10 cellular contexts compared by ENCODE assay signal in the genomic region with DNA sequence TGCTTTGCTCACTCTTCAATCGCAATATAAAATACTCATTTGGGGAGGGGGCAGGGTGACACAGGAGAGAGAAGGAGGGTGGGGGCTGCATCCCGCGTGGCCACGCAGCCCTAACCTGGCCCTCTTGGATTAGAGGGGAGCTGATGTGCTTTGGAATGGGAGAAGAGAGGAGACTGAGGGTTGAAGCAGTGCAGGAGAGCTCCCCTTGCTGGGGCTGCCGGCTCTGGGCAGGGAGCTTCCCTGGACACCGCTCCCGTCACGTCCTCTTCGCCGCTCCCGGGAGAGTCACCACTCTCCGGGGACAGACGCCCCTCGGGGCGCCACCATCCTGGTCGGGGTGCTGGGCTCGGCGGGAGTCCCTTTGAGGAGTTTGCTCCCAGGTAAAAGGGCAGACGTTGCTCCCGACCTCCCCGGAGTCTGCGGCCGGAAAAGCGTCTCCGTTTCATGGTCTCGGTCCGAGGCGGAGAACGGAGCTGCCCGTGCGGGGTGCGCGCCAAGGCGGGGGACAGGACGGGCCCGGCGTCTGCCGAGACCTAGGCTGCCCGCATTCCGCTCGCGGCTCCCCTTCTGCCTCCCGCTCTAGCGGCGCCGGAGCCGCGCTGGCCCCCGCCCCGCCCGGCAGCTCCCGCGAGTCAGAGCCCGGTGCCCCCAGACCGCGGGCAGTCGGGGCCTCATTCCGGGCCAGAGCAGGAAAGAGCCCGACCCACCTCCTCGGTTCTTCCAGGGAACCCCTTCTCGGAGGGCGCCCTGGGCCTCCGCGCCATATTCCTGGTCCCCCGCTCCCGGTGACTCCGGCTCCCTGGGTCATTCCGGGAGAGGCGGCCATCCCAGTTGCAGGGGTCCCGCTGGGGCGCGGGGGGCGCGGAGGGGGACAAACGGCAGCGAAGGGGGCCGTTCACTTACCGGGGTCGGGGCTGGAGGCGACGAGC. TPM values are rescaled to one million over a fixed set of nuclear protein-coding genes. Genes with fewer than 3 reads are reported as not detected.
A peak's percentile ranks its signal among the peaks of the same experiment; 100 is the strongest.
DNase-seq lines count a peak whose midpoint lies in the region; ATAC-seq, FAIRE-seq and TF ChIP-seq lines count a peak whose summit lies in the region.
"Had no signal": no experiment of that assay in that cellular context is flagged by ENCODE, and none has a peak within 500 bp of the region (broad histone marks: within the 10 kb centered on the region; RNA-seq: fewer than 3 reads in every experiment).

No MANE protein-coding gene starts in this region.

- WGBS in pancreas, 2 donors, result 3 to 4% methylated on average over 65 to 81 of the region's 81 CpGs

- no peak for TF ChIP-seq POLR2A in GM18505 (IDR thresholded peaks at IDR 0.05; ENCODE audit: borderline replicate concordance, extremely low read depth, insufficient read depth, insufficient read length)

- H3K4me3 ChIP-seq in RWPE2 (ENCODE audit: severe bottlenecking) (no peak overlapping the region), pancreas (peak overlapping the region in 1 of 4 donors; percentile 22)
- H3K4me3 ChIP-seq: vagina had no signal

- H3K4me1 Mint-ChIP-seq in glutamatergic neuron (ENCODE audit: low read depth, unreplicated experiment), result peaks cover 19% of the 10 kb centered on the region

- H3K9me3 ChIP-seq in RWPE2 (ENCODE audit: severe bottlenecking) (no peaks in the 10 kb centered on the region), pancreas (no peaks in the 10 kb centered on the region)
- H3K9me3 ChIP-seq: vagina had no signal

- TF ChIP-seq CTCF in GM13976 (IDR thresholded peaks at IDR 0.05; ENCODE audit: borderline replicate concordance, control extremely low read depth, extremely low read depth, insufficient read depth, missing control alignments) (no peak), RWPE2 (IDR thresholded peaks at IDR 0.05; ENCODE audit: poor library complexity, severe bottlenecking) (no peak), glutamatergic neuron (IDR thresholded peaks at IDR 0.05; ENCODE audit: partially characterized antibody, unreplicated experiment) (no peak), pancreas (IDR thresholded peaks at IDR 0.05) (no peak)

- in situ Hi-C loops in GM13976 (cut with MboI; ENCODE audit: low sequenced_read_pairs, unreplicated experiment), result no loop called here

- DNase-seq in GM13976 (ENCODE audit: low spot score) (peak; percentile 30), RWPE2 (ENCODE audit: low spot score) (no peak), glutamatergic neuron (peak; percentile 51), pancreas (peak in 4 of 6 donors; percentile 6 to 70 (median 38)), left colon (no peak)
- DNase-seq in activated CD4-positive, alpha-beta T cell treated with anti-CD3 and anti-CD28 coated beads for 48 hours, result no peak

- H3K36me3 ChIP-seq in RWPE2 (ENCODE audit: low read depth) (no peaks in the 10 kb centered on the region), pancreas (no peaks in the 10 kb centered on the region)
- H3K36me3 ChIP-seq: vagina had no signal

- peaks cover 5% of the 10 kb centered on the region for H3K36me3 Mint-ChIP-seq in glutamatergic neuron (ENCODE audit: unreplicated experiment)

- no peak for FAIRE-seq in pancreas (lab: Jason Lieb, UNC)

- H3K9me3 Mint-ChIP-seq in glutamatergic neuron (ENCODE audit: unreplicated experiment), result peaks cover 5% of the 10 kb centered on the region

- peak; percentile 38; the same call in 2 of the 3 replicates for ATAC-seq in RWPE2 (ENCODE audit: low read depth)
- peak; percentile 38 to 77 (median 58) for ATAC-seq in pancreas
- ATAC-seq in left colon, result no peak
- no peak for ATAC-seq in HG02610 (IDR thresholded peaks at IDR 0.05; ENCODE audit: unreplicated experiment)
- ATAC-seq in GM18505 (IDR thresholded peaks at IDR 0.05; ENCODE audit: unreplicated experiment), result no peak

- H3K27me3 Mint-ChIP-seq in glutamatergic neuron (ENCODE audit: unreplicated experiment), result peaks cover 12% of the 10 kb centered on the region

- H3K27ac Mint-ChIP-seq in glutamatergic neuron (ENCODE audit: unreplicated experiment), result no peak overlapping the region

- no peaks in the 10 kb centered on the region for H3K4me1 ChIP-seq in RWPE2 (ENCODE audit: insufficient read depth, poor library complexity, severe bottlenecking)
- H3K4me1 ChIP-seq in pancreas, result no peaks in the 10 kb centered on the region

- intact Hi-C loops in pancreas (cut with DNase I), result no loop called here
- intact Hi-C loops in left colon (cut with DNase I, micrococcal nuclease), result no loop called here

- peak overlapping the region; percentile 78 for H3K4me3 Mint-ChIP-seq in glutamatergic neuron (ENCODE audit: unreplicated experiment)

- no peak overlapping the region for H3K27ac ChIP-seq in RWPE2 (ENCODE audit: poor library complexity, severe bottlenecking)
- no peak overlapping the region for H3K27ac ChIP-seq in pancreas
- H3K27ac ChIP-seq: epithelial cell of prostate, vagina had no signal

- peaks cover 62% of the 10 kb centered on the region for H3K27me3 ChIP-seq in RWPE2 (ENCODE audit: insufficient read depth, poor library complexity, severe bottlenecking)
- peaks cover 0 to 38% (median 9%) of the 10 kb centered on the region in 4 donors for H3K27me3 ChIP-seq in pancreas

RNA-seq across cellular contexts. Expression of gene SLC7A14, which starts 0.6 kb away (rescaled TPM):
- total RNA-seq in glutamatergic neuron (ENCODE audit: unreplicated experiment), result 6.2 TPM
- total RNA-seq in pancreas, result under 1 TPM; 0.09 to 0.73 (median 0.20) TPM
- 1 to 10 TPM in 1 of 2 donors, under 1 TPM in 1; 0.11 to 1.9 TPM for polyA plus RNA-seq in pancreas
- total RNA-seq in left colon, result under 1 TPM; 0.15 to 0.34 TPM

Comparison
In these comparisons a context has a peak if more than half of its experiments do, and no peak if none do; other contexts are left out.
1. DNase-seq: peak in GM13976 (single experiment), glutamatergic neuron (single experiment) and pancreas (4 of 6); none in RWPE2 (single experiment), left colon (0 of 2) and activated CD4-positive, alpha-beta T cell treated with anti-CD3 and anti-CD28 coated beads for 48 hours (single experiment).
2. ATAC-seq: peak in RWPE2 (single experiment) and pancreas (4 of 4); none in left colon (single experiment), HG02610 (single experiment) and GM18505 (single experiment).